8 cellular contexts compared by ENCODE assay signal in genomic region chr13:40666905-40667621, GRCh38. TPM values are rescaled to one million over a fixed set of nuclear protein-coding genes. Genes with fewer than 3 reads are reported as not detected.
DNase-seq lines count a peak whose midpoint lies in the region; ATAC-seq and TF ChIP-seq lines count a peak whose summit lies in the region.

No MANE protein-coding gene starts in this region.

- no peaks in the 10 kb centered on the region for H3K36me3 ChIP-seq in HUES64 (ENCODE audit: insufficient read depth, low read length)
- H3K36me3 ChIP-seq in mucosa of rectum (ENCODE audit: control insufficient read depth in 2 of 2, insufficient read depth in 2 of 2, low read length in 2 of 2), result no peaks in the 10 kb centered on the region
- H3K36me3 ChIP-seq in upper lobe of left lung, result no peaks in the 10 kb centered on the region

- H3K4me3 Mint-ChIP-seq in activated B cell treated with CpG ODN at 0.5 μM for 24 hours, result peak overlapping the region; percentile 90

- H3K9me3 ChIP-seq in HUES64 (ENCODE audit: insufficient read depth, low read depth, low read length) (no peaks in the 10 kb centered on the region), mucosa of rectum (ENCODE audit: control insufficient read depth in 2 of 2, low read length in 2 of 2) (no peaks in the 10 kb centered on the region), upper lobe of left lung (no peaks in the 10 kb centered on the region)

- H3K4me3 ChIP-seq in AG04449 (ENCODE audit: low read depth, low read length) (peak overlapping the region; percentile 67), HUES64 (ENCODE audit: low read length) (peak overlapping the region; percentile 91), mucosa of rectum (ENCODE audit: low read length in 2 of 2) (peak overlapping the region; percentile 78 to 85), upper lobe of left lung (peak overlapping the region; percentile 75 to 96 (median 86))

- H3K27ac ChIP-seq in HUES64 (ENCODE audit: low read depth, low read length) (peak overlapping the region; percentile 14; the same call in 1 of the 2 replicates), mucosa of rectum (ENCODE audit: low read depth in 2 of 2, low read length in 2 of 2) (peak overlapping the region; percentile 82 to 88), upper lobe of left lung (peak overlapping the region; percentile 96 to 100 (median 98))

- TF ChIP-seq POLR2A in upper lobe of left lung (IDR thresholded peaks at IDR 0.05), result no peak

- H3K9ac ChIP-seq in HUES64 (ENCODE audit: low read depth, low read length) (no peak overlapping the region), mucosa of rectum (ENCODE audit: low read depth in 1 of 2, low read length in 2 of 2) (peak overlapping the region; percentile 65 to 83)

- POLR2A ChIA-PET in AG04449 (lab: Yijun Ruan, JAX) (no interaction called here), activated B cell treated with CpG ODN at 0.5 μM for 24 hours (lab: Charles Lee) (interaction anchor here (1.0 to 6.5 kb wide), 7 partner anchors 20 to 234 kb away, joined by 4 to 51 read pairs (median 13); no protein-coding TSS in a partner anchor)

- H3K4me1 ChIP-seq in HUES64 (ENCODE audit: insufficient read depth, low read length) (peaks cover 43% of the 10 kb centered on the region), mucosa of rectum (ENCODE audit: control insufficient read depth in 2 of 2, insufficient read depth in 2 of 2, low read length in 2 of 2) (peaks cover 13 to 19% of the 10 kb centered on the region in 2 donors), upper lobe of left lung (peaks cover 19 to 31% (median 24%) of the 10 kb centered on the region in 4 donors)

- WGBS in HUES64, result under 1% methylated on average over 62 of the region's 67 CpGs
- WGBS in upper lobe of left lung, 2 donors, result 1 to 3% methylated on average over 39 to 41 of the region's 67 CpGs

- no peak for TF ChIP-seq EP300 in upper lobe of left lung (IDR thresholded peaks at IDR 0.05)

- CTCF ChIA-PET in AG04449 (lab: Yijun Ruan, JAX) (interaction anchor here (1.1 to 2.8 kb wide), 2 partner anchors 15 to 725 kb away, joined by 5 to 16 read pairs; no protein-coding TSS in a partner anchor), activated B cell treated with CpG ODN at 0.5 μM for 24 hours (lab: Charles Lee) (interaction anchor here (1.8 to 2.0 kb wide), 4 partner anchors 10 to 598 kb away, joined by 7 to 25 read pairs (median 12); no protein-coding TSS in a partner anchor)

- ATAC-seq in GM18502 (IDR thresholded peaks at IDR 0.05; ENCODE audit: poor library complexity, unreplicated experiment), result peak; percentile 15
- peak; percentile 15 for ATAC-seq in activated B cell treated with CpG ODN at 0.5 μM for 24 hours (ENCODE audit: low read depth)
- ATAC-seq in upper lobe of left lung (ENCODE audit: low FRiP score in 2 of 2), result peak; percentile 48 to 70

- no peak for DNase-seq in AG04449 (ENCODE audit: low read depth, low spot score)
- peak; percentile 55 for DNase-seq in activated B cell treated with CpG ODN at 0.5 μM for 24 hours
- peak; percentile 58 for DNase-seq in epidermal melanocyte (ENCODE audit: insufficient read length, low spot score)
- DNase-seq in upper lobe of left lung, result peak; percentile 70 to 90
- no peak for DNase-seq in kidney tubule cell (ENCODE audit: low spot score)

- H3K4me1 Mint-ChIP-seq in activated B cell treated with CpG ODN at 0.5 μM for 24 hours, result peaks cover 37% of the 10 kb centered on the region

- no peak for TF ChIP-seq CTCF in AG04449 (IDR thresholded peaks at IDR 0.05; ENCODE audit: insufficient read depth, low read length, missing control alignments)
- TF ChIP-seq CTCF in activated B cell treated with CpG ODN at 0.5 μM for 24 hours (IDR thresholded peaks at IDR 0.05), result no peak
- TF ChIP-seq CTCF in upper lobe of left lung (IDR thresholded peaks at IDR 0.05), result no peak

- H3K27me3 ChIP-seq in HUES64 (ENCODE audit: insufficient read depth, low read length), result peaks cover 14% of the 10 kb centered on the region; the same call in 1 of the 2 replicates
- no peaks in the 10 kb centered on the region for H3K27me3 ChIP-seq in mucosa of rectum (ENCODE audit: control insufficient read depth in 2 of 2, insufficient read depth in 2 of 2, low read length in 2 of 2)
- H3K27me3 ChIP-seq in upper lobe of left lung, result no peaks in the 10 kb centered on the region

- peak overlapping the region; percentile 94 for H3K27ac Mint-ChIP-seq in activated B cell treated with CpG ODN at 0.5 μM for 24 hours

- H3K9me3 Mint-ChIP-seq in activated B cell treated with CpG ODN at 0.5 μM for 24 hours, result no peaks in the 10 kb centered on the region

- intact Hi-C loops in activated B cell treated with CpG ODN at 0.5 μM for 24 hours (cut with micrococcal nuclease), result loop anchor here (1.0 to 10.0 kb wide), 12 partner anchors 16 to 725 kb away; partner anchors contain the start of genes ELF1, MRPS31 and WBP4

- no peaks in the 10 kb centered on the region for H3K27me3 Mint-ChIP-seq in activated B cell treated with CpG ODN at 0.5 μM for 24 hours

- H3K36me3 Mint-ChIP-seq in activated B cell treated with CpG ODN at 0.5 μM for 24 hours (ENCODE audit: low read depth), result peaks cover 14% of the 10 kb centered on the region

RNA-seq across cellular contexts. Expression of gene FOXO1, which starts 0.6 kb away (rescaled TPM):
- polyA plus RNA-seq in HUES64 (2013, experiment 1 of 2), result 21.4 TPM
- polyA plus RNA-seq in HUES64 (2013, experiment 2 of 2), result 20.2 TPM
- total RNA-seq in activated B cell treated with CpG ODN at 0.5 μM for 24 hours (47.5 and 50.4 TPM in 2 replicates), upper lobe of left lung (10 to 100 TPM; 23.0 to 36.8 (median 31.2) TPM)

Comparison
In these comparisons a context has a peak if more than half of its experiments do, and no peak if none do; other contexts are left out.
1. DNase-seq: peak in activated B cell treated with CpG ODN at 0.5 μM for 24 hours (single experiment), epidermal melanocyte (single experiment) and upper lobe of left lung (2 of 2); none in AG04449 (single experiment) and kidney tubule cell (single experiment).
2. H3K27ac ChIP-seq: peak in every context shown above with its lines; median percentile 98 in upper lobe of left lung; 85 in mucosa of rectum; 14 in HUES64.
3. Peak in every context shown above with its lines, with median percentiles within 50 percentile points of each other: H3K4me3 ChIP-seq and ATAC-seq.